ENCODE assay signal across 1 cellular context in the genomic region with DNA sequence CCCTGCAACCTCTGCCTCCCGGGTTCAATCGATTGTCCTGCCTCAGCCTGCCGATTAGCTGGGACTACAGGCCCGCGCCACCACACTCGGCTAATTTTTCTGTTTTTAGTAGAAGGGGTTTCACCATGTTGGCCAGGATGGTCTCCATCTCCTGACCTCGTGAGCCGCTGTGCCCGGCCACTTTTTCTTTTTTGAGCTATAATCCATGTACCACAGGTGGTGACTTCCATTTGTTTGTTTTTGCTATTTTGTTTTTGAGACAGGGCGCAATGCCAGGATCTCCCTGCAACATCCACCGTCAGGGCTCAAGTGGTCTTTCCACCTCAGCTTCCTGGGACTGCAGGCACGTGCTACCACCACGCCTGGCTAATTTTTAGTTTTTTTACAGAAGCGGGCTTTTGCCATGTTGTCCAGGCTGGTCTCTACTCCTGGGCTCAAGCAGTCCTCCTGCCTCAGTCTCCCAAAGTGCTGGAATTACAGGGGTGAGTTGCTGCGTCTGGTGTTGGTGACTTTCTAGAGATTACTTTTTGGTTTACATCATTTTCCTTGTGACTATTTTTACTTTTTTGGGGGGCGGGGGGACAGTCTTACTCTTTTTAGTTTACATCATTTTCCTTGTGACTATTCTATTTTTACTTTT.
TF ChIP-seq lines count a peak whose summit lies in the region.

No MANE protein-coding gene starts in this region.

TF ChIP-seq in A549, 52 proteins besides CTCF, POLR2A, EP300 and RAD21 (continued from another document):
- TF ChIP-seq CHD4 (IDR thresholded peaks at IDR 0.05; ENCODE audit: borderline replicate concordance) (no peak), ZSCAN20 (CRISPR knock-in tag; IDR thresholded peaks at IDR 0.05) (no peak), MAZ (IDR thresholded peaks at IDR 0.05; ENCODE audit: borderline replicate concordance, low read depth, low read length) (no peak), RNF2 (IDR thresholded peaks at IDR 0.05; ENCODE audit: borderline replicate concordance, low read depth) (no peak), FOSB (CRISPR knock-in tag; IDR thresholded peaks at IDR 0.05) (no peak), HDAC2 (IDR thresholded peaks at IDR 0.05) (no peak)
- TF ChIP-seq, protein P1, sequence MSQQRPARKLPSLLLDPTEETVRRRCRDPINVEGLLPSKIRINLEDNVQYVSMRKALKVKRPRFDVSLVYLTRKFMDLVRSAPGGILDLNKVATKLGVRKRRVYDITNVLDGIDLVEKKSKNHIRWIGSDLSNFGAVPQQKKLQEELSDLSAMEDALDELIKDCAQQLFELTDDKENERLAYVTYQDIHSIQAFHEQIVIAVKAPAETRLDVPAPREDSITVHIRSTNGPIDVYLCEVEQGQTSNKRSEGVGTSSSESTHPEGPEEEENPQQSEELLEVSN (IDR thresholded peaks at IDR 0.05; ENCODE audit: borderline replicate concordance, low read depth) = no peak
